ENCODE assay signal across 1 cellular context in the genomic region with DNA sequence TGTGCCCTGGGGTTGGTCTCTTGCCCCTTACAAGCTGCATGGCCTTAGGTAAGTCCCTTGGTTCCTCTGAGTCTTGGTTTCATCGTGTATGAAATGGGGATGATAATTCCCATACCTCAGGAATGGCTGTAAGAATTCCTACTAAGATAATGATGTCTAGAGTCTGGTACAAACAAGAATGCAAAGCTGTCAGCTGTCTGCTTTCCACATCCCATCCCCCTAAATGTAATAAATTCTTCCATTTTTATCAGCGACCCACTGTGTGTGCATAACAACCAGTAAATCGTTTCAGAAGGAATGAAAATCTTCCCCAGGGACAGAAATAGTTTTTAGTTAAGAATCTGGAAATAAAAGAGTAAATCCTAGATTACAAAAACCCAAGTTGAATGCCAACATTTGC.
TF ChIP-seq lines count a peak whose summit lies in the region.

No MANE protein-coding gene starts in this region.

TF ChIP-seq in HepG2, 621 proteins besides CTCF, POLR2A, EP300 and RAD21:
- no peak for TF ChIP-seq RFX1 (IDR thresholded peaks at IDR 0.05)
- TF ChIP-seq SOX13 (IDR thresholded peaks at IDR 0.05) = no peak
- TF ChIP-seq SOX13 (CRISPR knock-in tag; conservative IDR thresholded peaks at IDR 0.05 in 1 of 2, IDR thresholded peaks at IDR 0.05 in 1 of 2) = no peak
- TF ChIP-seq FOXK1 (CRISPR knock-in tag; IDR thresholded peaks at IDR 0.05; ENCODE audit: borderline replicate concordance, low read depth) = no peak
- TF ChIP-seq RXRB (CRISPR knock-in tag; IDR thresholded peaks at IDR 0.05; ENCODE audit: borderline replicate concordance) = no peak
- no peak for TF ChIP-seq SIX4 (CRISPR knock-in tag; IDR thresholded peaks at IDR 0.05)
- TF ChIP-seq NR2F2 (IDR thresholded peaks at IDR 0.05; ENCODE audit: borderline replicate concordance, low read depth) = no peak
- no peak for TF ChIP-seq NR1H2 (CRISPR knock-in tag; IDR thresholded peaks at IDR 0.05; ENCODE audit: borderline replicate concordance, low read depth)
- no peak for TF ChIP-seq CHD4 (IDR thresholded peaks at IDR 0.05; ENCODE audit: borderline replicate concordance, low read length)
- TF ChIP-seq, protein P1, sequence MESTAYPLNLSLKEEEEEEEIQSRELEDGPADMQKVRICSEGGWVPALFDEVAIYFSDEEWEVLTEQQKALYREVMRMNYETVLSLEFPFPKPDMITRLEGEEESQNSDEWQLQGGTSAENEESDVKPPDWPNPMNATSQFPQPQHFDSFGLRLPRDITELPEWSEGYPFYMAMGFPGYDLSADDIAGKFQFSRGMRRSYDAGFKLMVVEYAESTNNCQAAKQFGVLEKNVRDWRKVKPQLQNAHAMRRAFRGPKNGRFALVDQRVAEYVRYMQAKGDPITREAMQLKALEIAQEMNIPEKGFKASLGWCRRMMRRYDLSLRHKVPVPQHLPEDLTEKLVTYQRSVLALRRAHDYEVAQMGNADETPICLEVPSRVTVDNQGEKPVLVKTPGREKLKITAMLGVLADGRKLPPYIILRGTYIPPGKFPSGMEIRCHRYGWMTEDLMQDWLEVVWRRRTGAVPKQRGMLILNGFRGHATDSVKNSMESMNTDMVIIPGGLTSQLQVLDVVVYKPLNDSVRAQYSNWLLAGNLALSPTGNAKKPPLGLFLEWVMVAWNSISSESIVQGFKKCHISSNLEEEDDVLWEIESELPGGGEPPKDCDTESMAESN (CRISPR knock-in tag; conservative IDR thresholded peaks at IDR 0.05) = no peak
- no peak for TF ChIP-seq ZNF260 (CRISPR knock-in tag; IDR thresholded peaks at IDR 0.05; ENCODE audit: borderline replicate concordance, low read depth)
- no peak for TF ChIP-seq CEBPG (CRISPR knock-in tag; IDR thresholded peaks at IDR 0.05)
- TF ChIP-seq NFATC3 (CRISPR knock-in tag; IDR thresholded peaks at IDR 0.05) = no peak
- TF ChIP-seq ZNF616 (CRISPR knock-in tag; IDR thresholded peaks at IDR 0.05; ENCODE audit: low read depth) = no peak
- no peak for TF ChIP-seq FOXA1 (IDR thresholded peaks at IDR 0.05)
- no peak for TF ChIP-seq FOXA1 (CRISPR knock-in tag; IDR thresholded peaks at IDR 0.05)
